ENCODE assay signal across 33 cellular contexts in the genomic region with DNA sequence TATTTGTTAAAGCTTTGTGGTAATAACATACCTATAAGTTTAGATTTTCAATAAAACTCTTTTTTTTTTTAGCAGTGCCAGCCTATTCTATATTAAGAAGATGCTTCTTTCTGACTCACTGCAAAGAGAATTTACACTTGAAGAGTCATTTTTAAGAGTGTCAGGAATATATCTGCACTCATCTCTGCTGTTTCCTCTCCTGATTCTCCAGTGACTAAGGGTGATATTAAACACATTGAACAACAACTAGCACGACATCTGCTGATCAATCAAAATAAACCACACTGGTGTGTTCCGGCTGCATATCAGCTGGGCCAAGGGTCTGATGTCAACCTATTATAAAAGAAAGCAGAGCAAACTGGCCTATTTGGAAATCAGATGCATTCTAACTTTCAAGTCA. TPM values are rescaled to one million over a fixed set of nuclear protein-coding genes. Genes with fewer than 3 reads are reported as not detected.
DNase-seq lines count a peak whose midpoint lies in the region; ATAC-seq, FAIRE-seq and TF ChIP-seq lines count a peak whose summit lies in the region.
"Had no signal": no experiment of that assay in that cellular context is flagged by ENCODE, and none has a peak within 500 bp of the region (broad histone marks: within the 10 kb centered on the region; RNA-seq: fewer than 3 reads in every experiment).

No MANE protein-coding gene starts in this region.

- H2AK5ac ChIP-seq in IMR-90 (ENCODE audit: low read depth, low read length): no peak overlapping the region

- H3K4ac ChIP-seq in IMR-90 (ENCODE audit: low read depth, low read length): no peak overlapping the region

- H3K9me3 ChIP-seq in IMR-90 (ENCODE audit: control insufficient read depth, insufficient read depth, low read length) (no peaks in the 10 kb centered on the region), keratinocyte (ENCODE audit: control insufficient read depth, low read depth, low read length) (no peaks in the 10 kb centered on the region)
- H3K9me3 ChIP-seq: Caco-2, left lung had no signal

- FAIRE-seq in keratinocyte (lab: Jason Lieb, UNC): peak; percentile 17
- FAIRE-seq: bronchial epithelial cell, colon, GM18507 had no signal

- 0 out of 2 replicates have a peak, but pooled peaks cover 2% of the 10 kb centered on the region for H3K9me1 ChIP-seq in IMR-90 (ENCODE audit: insufficient read depth, low read length)
- H3K9me1 ChIP-seq in keratinocyte (ENCODE audit: control insufficient read depth, extremely low read depth, insufficient read depth, low read length): no peaks in the 10 kb centered on the region

- no peak overlapping the region for H2BK5ac ChIP-seq in IMR-90 (ENCODE audit: low read depth, low read length, poor library complexity, severe bottlenecking)

- H4K91ac ChIP-seq in IMR-90 (ENCODE audit: insufficient read depth, low read depth, low read length): no peak overlapping the region

- no peaks in the 10 kb centered on the region for H3K79me2 ChIP-seq in keratinocyte (ENCODE audit: control insufficient read depth, insufficient read depth, low read length)
- H3K79me2 ChIP-seq: hepatocyte had no signal

- H2BK120ac ChIP-seq in IMR-90 (ENCODE audit: low read depth, low read length): no peak overlapping the region

- H3K56ac ChIP-seq in IMR-90 (ENCODE audit: extremely low read depth, insufficient read depth, low read length): no peak overlapping the region

- TF ChIP-seq CTCF in IMR-90 (conservative IDR thresholded peaks at IDR 0.05; ENCODE audit: low read depth, low read length): no peak
- no peak for TF ChIP-seq CTCF in keratinocyte (optimal IDR thresholded peaks at IDR 0.05 in 1 of 3, IDR thresholded peaks at IDR 0.05 in 1 of 3, conservative IDR thresholded peaks at IDR 0.05 in 1 of 3; ENCODE audit: extremely low read depth in 1 of 3, insufficient read depth in 2 of 3, low read length in 3 of 3)

- H3K36me3 ChIP-seq in IMR-90 (ENCODE audit: control insufficient read depth, insufficient read depth, low read length) (no peaks in the 10 kb centered on the region), keratinocyte (ENCODE audit: control insufficient read depth in 2 of 2, extremely low read depth in 1 of 2, insufficient read depth in 2 of 2, low read length in 2 of 2) (no peaks in the 10 kb centered on the region)
- H3K36me3 ChIP-seq: left lung had no signal

- DNase-seq in AG20443 (ENCODE audit: low spot score): peak; percentile 16
- peak; percentile 31 for DNase-seq in IMR-90
- DNase-seq in amniotic epithelial cell (ENCODE audit: low read depth): peak; percentile 52
- DNase-seq in keratinocyte (ENCODE audit: low read depth, low spot score): no peak
- DNase-seq in GDM1 (lab: John Stamatoyannopoulos, UW): no peak
- DNase-seq in activated CD4-positive, alpha-beta T cell treated with anti-CD3 and anti-CD28 coated beads for 48 hours: no peak
- no peak for DNase-seq in iPS-NIHi11 (ENCODE audit: low spot score)
- no peak for DNase-seq in stimulated activated CD4-positive, alpha-beta T cell treated with anti-CD3 and anti-CD28 coated beads, Interleukin-1b, Interleukin-23, amount 100 ng/mL, for 48 hours
- DNase-seq: ACHN; activated CD4-positive, alpha-beta T cell treated with anti-CD3 and anti-CD28 coated beads, Interleukin-2, amount 50 U/mL, for 4 hours; activated CD8-positive, alpha-beta memory T cell treated with anti-CD3 and anti-CD28 coated beads, Interleukin-2, amount 50 U/mL, for 4 hours; activated naive CD4-positive, alpha-beta T cell treated with anti-CD3 and anti-CD28 coated beads, Interleukin-2, amount 10 ng/mL, durations not matched to agents 7 days and 5 days; amygdala; C1 segment of cervical spinal cord; Caco-2; effector CD8-positive, alpha-beta T cell; foreskin melanocyte; Karpas-422; left lung; naive thymus-derived CD4-positive, alpha-beta T cell; NCI-H1048; NCI-H187 treated with DMSO at 0.1 percent for 48 hours; NCI-H2171 treated with DMSO at 0.1 percent for 48 hours; NCI-H524; occipital lobe; Right ventricle myocardium superior; stimulated activated naive CD8-positive, alpha-beta T cell treated with anti-CD3 and anti-CD28 coated beads, Interleukin-15, amount 100 ng/mL, for 72 hours had no signal

- no peak overlapping the region for H4K5ac ChIP-seq in IMR-90 (ENCODE audit: low read depth, low read length)

- CTCF ChIA-PET in IMR-90 (lab: Yijun Ruan, JAX): interaction anchor here (0.7 kb wide), 1 partner anchor 146 kb away, joined by 3 read pairs; no protein-coding TSS in a partner anchor

- H2BK15ac ChIP-seq in IMR-90 (ENCODE audit: low read depth, low read length): no peak overlapping the region

- no peak for TF ChIP-seq POLR2A in IMR-90 (IDR thresholded peaks at IDR 0.05; ENCODE audit: low read depth, low read length)

- TF ChIP-seq RAD21 in IMR-90 (IDR thresholded peaks at IDR 0.05; ENCODE audit: low read length): no peak

- BruUV-seq in IMR-90 (replicated peaks; lab: Mats Ljungman, UMichigan): no TSS peak

- intact Hi-C loops in IMR-90 (cut with micrococcal nuclease): loop anchor here (10.0 kb wide), 1 partner anchor 489 kb away; the partner anchor contains the start of genes C18orf54 and STARD6

- H3K9ac ChIP-seq in IMR-90 (ENCODE audit: low read depth, low read length) (no peak overlapping the region), keratinocyte (ENCODE audit: control insufficient read depth, extremely low read depth, insufficient read depth, low read length) (no peak overlapping the region)

- H2AFZ ChIP-seq in IMR-90 (replicated peaks; ENCODE audit: low read length, poor library complexity) (no peak overlapping the region), keratinocyte (ENCODE audit: control insufficient read depth, low read length) (no peak overlapping the region)
- H2AFZ ChIP-seq: hepatocyte had no signal

- H4K20me1 ChIP-seq in IMR-90 (ENCODE audit: insufficient read depth, low read length): no peaks in the 10 kb centered on the region
- no peaks in the 10 kb centered on the region for H4K20me1 ChIP-seq in keratinocyte (ENCODE audit: control insufficient read depth, extremely low read depth, insufficient read depth, low read length)

- H2AK9ac ChIP-seq in IMR-90 (replicated peaks; ENCODE audit: low read depth, low read length, poor library complexity): no peak overlapping the region

- no peaks in the 10 kb centered on the region for H3K79me1 ChIP-seq in IMR-90 (ENCODE audit: low read depth in 1 of 2, low read length in 2 of 2)

- ATAC-seq in IMR-90 (ENCODE audit: low read depth): peak; percentile 39; the same call in 1 of the 2 replicates
- ATAC-seq: left lung; naive thymus-derived CD4-positive, alpha-beta T cell; stimulated activated naive CD8-positive, alpha-beta T cell treated with anti-CD3 and anti-CD28 coated beads, Interleukin-15, amount 100 ng/mL, for 72 hours; WTC11 had no signal

- no peak overlapping the region for H3K14ac ChIP-seq in IMR-90 (replicated peaks; ENCODE audit: low read depth, low read length)

- H4K8ac ChIP-seq in IMR-90 (ENCODE audit: low read depth in 2 of 2, low read length in 2 of 2): no peak overlapping the region

- H3K4me3 ChIP-seq in IMR-90 (ENCODE audit: insufficient read depth, low read depth, low read length) (no peak overlapping the region), keratinocyte (ENCODE audit: control insufficient read depth in 2 of 3, extremely low read depth in 1 of 3, insufficient read depth in 2 of 3, low read depth in 1 of 3, low read length in 3 of 3) (no peak overlapping the region)
- H3K4me3 ChIP-seq: hepatocyte, left lung had no signal

- WGBS in IMR-90 (ENCODE audit: extremely low coverage in 2 of 2, insufficient read length in 1 of 2), 2 experiments: 17% methylated on average over 1 of the region's 2 CpGs; no CpG with 5 or more reads in 1 of the 2 experiments

- no peak overlapping the region for H3K18ac ChIP-seq in IMR-90 (ENCODE audit: low read depth, low read length)

- H3K27me3 ChIP-seq in IMR-90 (ENCODE audit: control insufficient read depth, insufficient read depth, low read length) (no peaks in the 10 kb centered on the region), keratinocyte (ENCODE audit: control insufficient read depth, extremely low read depth, insufficient read depth, low read length) (no peaks in the 10 kb centered on the region)
- H3K27me3 ChIP-seq: hepatocyte, left lung had no signal

- H3K27ac ChIP-seq in IMR-90 (ENCODE audit: insufficient read depth, low read length): no peak overlapping the region
- H3K27ac ChIP-seq in keratinocyte (ENCODE audit: control insufficient read depth, insufficient read depth, low read length): no peak overlapping the region
- H3K27ac ChIP-seq: epithelial cell of prostate, hepatocyte, left lung had no signal

- dilution Hi-C loops in IMR-90 (cut with HindIII; ENCODE audit: low sequenced_read_pairs, unreplicated experiment) (no loop called here), keratinocyte (cut with MboI; ENCODE audit: extremely low pct_ligation_motif_present, low sequenced_read_pairs) (no loop called here)

- no peak overlapping the region for H3K4me2 ChIP-seq in IMR-90 (ENCODE audit: low read depth, low read length)
- H3K4me2 ChIP-seq in keratinocyte (ENCODE audit: control insufficient read depth, extremely low read depth, insufficient read depth, low read depth, low read length): no peak overlapping the region
- H3K4me2 ChIP-seq: hepatocyte had no signal

- no peak overlapping the region for H2BK20ac ChIP-seq in IMR-90 (ENCODE audit: low read depth, low read length)

- H3K23ac ChIP-seq in IMR-90 (ENCODE audit: low read depth, low read length): no peak overlapping the region

- H3K4me1 ChIP-seq in IMR-90 (ENCODE audit: control insufficient read depth, insufficient read depth, low read length): peaks cover 3% of the 10 kb centered on the region
- H3K4me1 ChIP-seq in keratinocyte (ENCODE audit: control insufficient read depth, extremely low read depth, insufficient read depth, low read length): peaks cover 3% of the 10 kb centered on the region
- H3K4me1 ChIP-seq: Caco-2, left lung had no signal

- POLR2A ChIA-PET in IMR-90 (lab: Charles Lee; ENCODE audit: unreplicated experiment): no interaction called here

- in situ Hi-C loops in IMR-90 (cut with MboI; ENCODE audit: low sequenced_read_pairs): no loop called here

TF ChIP-seq in IMR-90, 13 proteins besides CTCF, POLR2A, EP300 and RAD21 (continues in another document):
- TF ChIP-seq CEBPB (IDR thresholded peaks at IDR 0.05; ENCODE audit: low read depth, low read length) (no peak), SMC3 (IDR thresholded peaks at IDR 0.05; ENCODE audit: low read depth, low read length) (no peak)

RNA-seq across cellular contexts. Expression of gene RAB27B, which starts 15.0 kb away (rescaled TPM):
- 1.3 and 1.7 TPM in 2 replicates for total RNA-seq in IMR-90 (2012; rRNA removed)
- polyA plus RNA-seq in IMR-90 (2012; rRNA removed) (0.06 and 0.24 TPM in 2 replicates), keratinocyte (1.3 to 4.2 TPM (median 4.0 TPM) in 3 replicates)
- polyA plus RNA-seq in IMR-90 (2012; cell fraction: cytosol; rRNA removed): 0.01 and 0.03 TPM in 2 replicates
- polyA plus RNA-seq in IMR-90 (2012; cell fraction: nucleus; rRNA removed; ENCODE audit: low replicate concordance): 0.01 and 0.15 TPM in 2 replicates
- polyA plus RNA-seq in keratinocyte (2011; ENCODE audit: low read depth): 20.7 TPM
- polyA plus RNA-seq in keratinocyte (2011; cell fraction: cytosol; rRNA removed): 2.2 and 3.5 TPM in 2 replicates
- 2.2 and 3.0 TPM in 2 replicates for polyA plus RNA-seq in keratinocyte (2011; cell fraction: nucleus; rRNA removed)
- polyA plus RNA-seq in keratinocyte (2012; ENCODE audit: low replicate concordance): 4.1 and 11.9 TPM in 2 replicates
- polyA minus RNA-seq in keratinocyte: 1.9 to 7.5 TPM (median 7.0 TPM) in 3 replicates
- 4.8 TPM for polyA minus RNA-seq in keratinocyte (2011; cell fraction: cytosol; rRNA and poly(A)+ RNA removed)
- 3.5 and 4.1 TPM in 2 replicates for polyA minus RNA-seq in keratinocyte (2011; cell fraction: nucleus; rRNA and poly(A)+ RNA removed)

Comparison
In these comparisons a context has a peak if more than half of its experiments do, and no peak if none do; other contexts are left out.
1. DNase-seq: peak in AG20443 (single experiment), IMR-90 (single experiment) and amniotic epithelial cell (single experiment); none in keratinocyte (single experiment), GDM1 (single experiment), activated CD4-positive, alpha-beta T cell treated with anti-CD3 and anti-CD28 coated beads for 48 hours (single experiment), iPS-NIHi11 (single experiment) and stimulated activated CD4-positive, alpha-beta T cell treated with anti-CD3 and anti-CD28 coated beads, Interleukin-1b, Interleukin-23, amount 100 ng/mL, for 48 hours (single experiment).